Comparison of ENCODE assay signal across 17 cellular contexts in the genomic region with DNA sequence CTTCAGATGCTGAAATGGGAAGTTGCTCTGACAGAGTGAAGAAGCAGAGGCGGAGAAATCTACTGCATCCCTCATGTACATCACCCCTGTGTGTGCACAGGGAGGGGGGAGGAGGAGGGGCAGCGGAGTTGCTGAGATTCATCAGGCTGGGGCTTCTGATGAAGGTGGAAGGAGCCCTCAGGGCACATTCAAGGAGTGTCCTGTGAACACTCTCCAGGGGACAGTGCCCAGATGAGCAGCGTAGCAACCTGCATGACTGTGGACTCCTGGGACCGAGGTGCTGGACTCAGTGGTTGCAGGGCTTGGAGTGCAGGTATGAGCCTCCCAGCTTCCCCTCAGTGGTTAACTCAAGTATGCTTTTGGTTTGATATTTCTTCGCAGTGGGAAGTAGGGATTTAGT.
DNase-seq lines count a peak whose midpoint lies in the region; ATAC-seq and TF ChIP-seq lines count a peak whose summit lies in the region.
"Had no signal": no experiment of that assay in that cellular context is flagged by ENCODE, and none has a peak within 500 bp of the region (broad histone marks: within the 10 kb centered on the region; RNA-seq: fewer than 3 reads in every experiment).

No MANE protein-coding gene starts in this region.

- H3K27ac Mint-ChIP-seq in stimulated activated memory B cell treated with anti-CD40 and anti-IgM and Interleukin-4, amounts not matched to agents 10 μg/mL and 1 μg/mL and 100 μg/mL, for 72 hours: no peak overlapping the region
- H3K27ac Mint-ChIP-seq: CD4-positive, CD25-positive, alpha-beta regulatory T cell; GM23338 had no signal

- H3K36me3 ChIP-seq in esophagus muscularis mucosa (no peaks in the 10 kb centered on the region), psoas muscle (ENCODE audit: insufficient read depth in 1 of 2, low read depth in 1 of 2) (no peaks in the 10 kb centered on the region)
- H3K36me3 ChIP-seq: BLaER1 treated with 17β-estradiol and CSF1 and Interleukin-3, amounts not matched to agents 10 nM and 100 nM; HAP-1 had no signal

- 74% methylated on average over 4 of the region's 5 CpGs for WGBS in esophagus muscularis mucosa
- 78 to 91% (median 90%) methylated on average over 5 of the region's 5 CpGs for WGBS in psoas muscle, 3 donors

- H3K27ac ChIP-seq in esophagus muscularis mucosa (replicated peaks in 1 of 4): no peak overlapping the region
- H3K27ac ChIP-seq in psoas muscle: no peak overlapping the region
- H3K27ac ChIP-seq: BLaER1 treated with 17β-estradiol and CSF1 and Interleukin-3, amounts not matched to agents 10 nM and 100 nM; HL-60 had no signal

- H3K27me3 ChIP-seq in esophagus muscularis mucosa: peaks cover 0 to 30% (median 2%) of the 10 kb centered on the region in 4 donors
- H3K27me3 ChIP-seq in psoas muscle (ENCODE audit: insufficient read depth in 3 of 3, low read length in 2 of 3): peaks cover 0 to 8% (median 3%) of the 10 kb centered on the region in 3 donors
- H3K27me3 ChIP-seq: BLaER1 treated with 17β-estradiol and CSF1 and Interleukin-3, amounts not matched to agents 10 nM and 100 nM had no signal

- DNase-seq in ecto neural progenitor cell (ENCODE audit: low spot score): peak; percentile 24
- DNase-seq in esophagus muscularis mucosa (ENCODE audit: extremely low spot score): peak; percentile 85
- peak; percentile 29 for DNase-seq in posterior vena cava (ENCODE audit: low spot score)
- DNase-seq in psoas muscle: no peak
- no peak for DNase-seq in NCI-H526 (lab: John Stamatoyannopoulos, UW)
- DNase-seq: ACHN; Calu3; CD4-positive, CD25-positive, alpha-beta regulatory T cell; DMS 273 treated with DMSO at 0.1 percent for 48 hours had no signal

- no peak for TF ChIP-seq POLR2A in esophagus muscularis mucosa (IDR thresholded peaks at IDR 0.05; ENCODE audit: low read depth)

- no peak overlapping the region for H3K4me3 Mint-ChIP-seq in stimulated activated memory B cell treated with anti-CD40 and anti-IgM and Interleukin-4, amounts not matched to agents 10 μg/mL and 1 μg/mL and 100 μg/mL, for 72 hours
- H3K4me3 Mint-ChIP-seq: CD4-positive, CD25-positive, alpha-beta regulatory T cell; GM23338 had no signal

- no peak for TF ChIP-seq EP300 in esophagus muscularis mucosa (IDR thresholded peaks at IDR 0.05)

- H3K4me1 ChIP-seq in esophagus muscularis mucosa (no peaks in the 10 kb centered on the region), psoas muscle (no peaks in the 10 kb centered on the region)
- H3K4me1 ChIP-seq: BLaER1 treated with 17β-estradiol and CSF1 and Interleukin-3, amounts not matched to agents 10 nM and 100 nM; HAP-1 had no signal

- H3K9me3 ChIP-seq in esophagus muscularis mucosa (peaks cover 0 to 6% (median 0%) of the 10 kb centered on the region in 4 donors), psoas muscle (peaks cover 6% of the 10 kb centered on the region)
- H3K9me3 ChIP-seq: HAP-1 had no signal

- H3K4me3 ChIP-seq in esophagus muscularis mucosa (no peak overlapping the region), psoas muscle (no peak overlapping the region)
- H3K4me3 ChIP-seq: BLaER1 treated with 17β-estradiol and CSF1 and Interleukin-3, amounts not matched to agents 10 nM and 100 nM; GM12878; GM23338; HAP-1 had no signal

- peak; percentile 34 for ATAC-seq in stimulated activated memory B cell treated with anti-CD40 and anti-IgM and Interleukin-4, amounts not matched to agents 10 μg/mL and 1 μg/mL and 100 μg/mL, for 72 hours
- ATAC-seq in GM19397 (IDR thresholded peaks at IDR 0.05; ENCODE audit: unreplicated experiment) (no peak), psoas muscle (no peak), GM19467 (IDR thresholded peaks at IDR 0.05; ENCODE audit: unreplicated experiment) (no peak)
- ATAC-seq: GM12878 had no signal

- TF ChIP-seq CTCF in esophagus muscularis mucosa (IDR thresholded peaks at IDR 0.05) (no peak), psoas muscle (IDR thresholded peaks at IDR 0.05) (no peak)

- peaks cover 29% of the 10 kb centered on the region for H3K27me3 Mint-ChIP-seq in stimulated activated memory B cell treated with anti-CD40 and anti-IgM and Interleukin-4, amounts not matched to agents 10 μg/mL and 1 μg/mL and 100 μg/mL, for 72 hours

- H3K9me3 Mint-ChIP-seq in stimulated activated memory B cell treated with anti-CD40 and anti-IgM and Interleukin-4, amounts not matched to agents 10 μg/mL and 1 μg/mL and 100 μg/mL, for 72 hours: peaks cover 5% of the 10 kb centered on the region
- H3K9me3 Mint-ChIP-seq: GM23338 had no signal

- H3K4me1 Mint-ChIP-seq in stimulated activated memory B cell treated with anti-CD40 and anti-IgM and Interleukin-4, amounts not matched to agents 10 μg/mL and 1 μg/mL and 100 μg/mL, for 72 hours: no peaks in the 10 kb centered on the region
- H3K4me1 Mint-ChIP-seq: CD4-positive, CD25-positive, alpha-beta regulatory T cell had no signal

- intact Hi-C loops in esophagus muscularis mucosa (cut with DNase I) (no loop called here), posterior vena cava (cut with DNase I) (no loop called here), psoas muscle (cut with DNase I) (loop anchor here in 1 of 2 donors (10.0 kb wide), 1 partner anchor 85 kb away; no protein-coding TSS in a partner anchor)

- H3K36me3 Mint-ChIP-seq in stimulated activated memory B cell treated with anti-CD40 and anti-IgM and Interleukin-4, amounts not matched to agents 10 μg/mL and 1 μg/mL and 100 μg/mL, for 72 hours: no peaks in the 10 kb centered on the region
- H3K36me3 Mint-ChIP-seq: CD4-positive, CD25-positive, alpha-beta regulatory T cell had no signal

Comparison
In these comparisons a context has a peak if more than half of its experiments do, and no peak if none do; other contexts are left out.
1. DNase-seq: peak in ecto neural progenitor cell (single experiment), esophagus muscularis mucosa (single experiment) and posterior vena cava (single experiment); none in psoas muscle (0 of 2) and NCI-H526 (0 of 2).